1 cellular context compared by ENCODE assay signal in the genomic region with DNA sequence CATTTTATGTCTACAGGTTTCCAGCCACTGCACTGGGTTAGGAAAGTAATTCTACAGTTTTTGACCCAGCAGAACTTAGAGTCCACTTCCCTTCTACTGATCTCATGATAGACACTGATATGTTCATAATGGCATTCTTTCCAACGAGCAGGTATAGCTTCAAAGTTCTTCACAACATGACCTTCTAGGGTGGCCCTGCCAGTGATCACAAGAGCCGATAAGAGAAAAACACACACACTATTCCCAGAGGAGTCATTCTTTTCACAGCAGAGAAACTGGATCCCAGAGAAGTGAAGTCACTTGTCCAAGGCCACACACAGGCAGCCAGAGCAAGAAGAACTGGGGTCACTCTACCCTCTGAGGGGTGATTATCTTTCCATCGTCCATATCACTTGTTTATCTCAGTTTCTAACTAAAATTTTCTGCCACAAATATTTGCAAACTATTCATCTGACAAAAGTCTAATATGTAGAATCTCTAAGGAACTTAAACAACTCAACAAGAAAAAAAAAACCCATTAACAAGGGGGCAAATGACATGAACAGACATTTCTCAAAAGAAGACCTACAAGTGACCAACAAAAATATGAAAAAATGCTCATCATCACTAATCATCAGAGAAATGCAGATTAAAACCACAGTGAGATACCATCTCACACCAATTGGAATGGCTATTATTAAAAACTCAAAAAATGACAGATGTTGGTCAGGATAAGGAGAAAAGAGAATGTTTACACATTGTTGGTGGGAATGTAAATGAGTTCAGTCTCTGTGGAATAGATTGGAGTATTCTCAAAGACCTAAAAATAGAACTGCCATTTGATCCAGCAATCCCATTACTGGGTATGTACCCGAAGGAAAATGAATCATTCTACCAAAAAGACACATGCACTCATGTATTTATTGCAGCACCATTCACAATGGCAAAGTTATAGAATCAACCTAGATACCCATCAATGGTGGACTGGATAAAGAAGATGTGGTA.
A peak's percentile ranks its signal among the peaks of the same experiment; 100 is the strongest.
TF ChIP-seq lines count a peak whose summit lies in the region.

No MANE protein-coding gene starts in this region.

TF ChIP-seq in HepG2, 621 proteins besides CTCF, POLR2A, EP300 and RAD21 (continued from another document and continues in another):
- TF ChIP-seq ARID4A (CRISPR knock-in tag; IDR thresholded peaks at IDR 0.05; ENCODE audit: borderline replicate concordance) (no peak), NFIC (IDR thresholded peaks at IDR 0.05; ENCODE audit: low read length) (peak; percentile 69; the same call in 1 of the 2 replicates), ZKSCAN1 (IDR thresholded peaks at IDR 0.05; ENCODE audit: low read length) (no peak), FOXA1 (IDR thresholded peaks at IDR 0.05) (no peak), FOXA1 (CRISPR knock-in tag; IDR thresholded peaks at IDR 0.05) (peak; percentile 30; the same call in 1 of the 2 replicates), ZNF124 (CRISPR knock-in tag; IDR thresholded peaks at IDR 0.05) (no peak), ZBTB38 (CRISPR knock-in tag; IDR thresholded peaks at IDR 0.05) (no peak), RXRA (CRISPR knock-in tag; IDR thresholded peaks at IDR 0.05) (peak; percentile 31; the same call in 1 of the 2 replicates), KLF16 (CRISPR knock-in tag; IDR thresholded peaks at IDR 0.05) (peak in 1 of 2 experiments; percentile 58; a peak in 1 of 4 replicates), GATAD2A (CRISPR knock-in tag; IDR thresholded peaks at IDR 0.05) (peak; percentile 92), RXRB (CRISPR knock-in tag; IDR thresholded peaks at IDR 0.05; ENCODE audit: borderline replicate concordance) (peak; percentile 83), ZMYM3 (CRISPR knock-in tag; IDR thresholded peaks at IDR 0.05) (peak; percentile 51; the same call in 1 of the 2 replicates), HDAC2 (CRISPR knock-in tag; IDR thresholded peaks at IDR 0.05) (peak; percentile 69), PBX3 (CRISPR knock-in tag; IDR thresholded peaks at IDR 0.05; ENCODE audit: borderline replicate concordance) (no peak), POLR2G (IDR thresholded peaks at IDR 0.05; ENCODE audit: low read depth, low read length) (no peak), MAX (IDR thresholded peaks at IDR 0.05) (0 out of 2 replicates have a peak, but pooled peaks have one; percentile 24), U2AF2 (IDR thresholded peaks at IDR 0.05; ENCODE audit: low read depth, low read length) (no peak), RERE (CRISPR knock-in tag; IDR thresholded peaks at IDR 0.05; ENCODE audit: low read depth) (peak; percentile 67; the same call in 1 of the 2 replicates), ETV5 (CRISPR knock-in tag; IDR thresholded peaks at IDR 0.05; ENCODE audit: borderline replicate concordance) (peak; percentile 40; the same call in 1 of the 2 replicates), ZNF879 (CRISPR knock-in tag; IDR thresholded peaks at IDR 0.05) (no peak), ZNF292 (CRISPR knock-in tag; IDR thresholded peaks at IDR 0.05; ENCODE audit: borderline replicate concordance, low read depth) (peak; percentile 62; the same call in 1 of the 2 replicates), SIX4 (CRISPR knock-in tag; IDR thresholded peaks at IDR 0.05) (peak; percentile 73)
- TF ChIP-seq, protein P1, sequence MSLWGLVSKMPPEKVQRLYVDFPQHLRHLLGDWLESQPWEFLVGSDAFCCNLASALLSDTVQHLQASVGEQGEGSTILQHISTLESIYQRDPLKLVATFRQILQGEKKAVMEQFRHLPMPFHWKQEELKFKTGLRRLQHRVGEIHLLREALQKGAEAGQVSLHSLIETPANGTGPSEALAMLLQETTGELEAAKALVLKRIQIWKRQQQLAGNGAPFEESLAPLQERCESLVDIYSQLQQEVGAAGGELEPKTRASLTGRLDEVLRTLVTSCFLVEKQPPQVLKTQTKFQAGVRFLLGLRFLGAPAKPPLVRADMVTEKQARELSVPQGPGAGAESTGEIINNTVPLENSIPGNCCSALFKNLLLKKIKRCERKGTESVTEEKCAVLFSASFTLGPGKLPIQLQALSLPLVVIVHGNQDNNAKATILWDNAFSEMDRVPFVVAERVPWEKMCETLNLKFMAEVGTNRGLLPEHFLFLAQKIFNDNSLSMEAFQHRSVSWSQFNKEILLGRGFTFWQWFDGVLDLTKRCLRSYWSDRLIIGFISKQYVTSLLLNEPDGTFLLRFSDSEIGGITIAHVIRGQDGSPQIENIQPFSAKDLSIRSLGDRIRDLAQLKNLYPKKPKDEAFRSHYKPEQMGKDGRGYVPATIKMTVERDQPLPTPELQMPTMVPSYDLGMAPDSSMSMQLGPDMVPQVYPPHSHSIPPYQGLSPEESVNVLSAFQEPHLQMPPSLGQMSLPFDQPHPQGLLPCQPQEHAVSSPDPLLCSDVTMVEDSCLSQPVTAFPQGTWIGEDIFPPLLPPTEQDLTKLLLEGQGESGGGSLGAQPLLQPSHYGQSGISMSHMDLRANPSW (CRISPR knock-in tag; IDR thresholded peaks at IDR 0.05; ENCODE audit: borderline replicate concordance) = 0 out of 2 replicates have a peak, but pooled peaks have one; percentile 44
- TF ChIP-seq, protein P2, sequence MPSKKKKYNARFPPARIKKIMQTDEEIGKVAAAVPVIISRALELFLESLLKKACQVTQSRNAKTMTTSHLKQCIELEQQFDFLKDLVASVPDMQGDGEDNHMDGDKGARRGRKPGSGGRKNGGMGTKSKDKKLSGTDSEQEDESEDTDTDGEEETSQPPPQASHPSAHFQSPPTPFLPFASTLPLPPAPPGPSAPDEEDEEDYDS (CRISPR knock-in tag; IDR thresholded peaks at IDR 0.05) = no peak; the same call in 1 of the 2 replicates
- TF ChIP-seq, protein P3, sequence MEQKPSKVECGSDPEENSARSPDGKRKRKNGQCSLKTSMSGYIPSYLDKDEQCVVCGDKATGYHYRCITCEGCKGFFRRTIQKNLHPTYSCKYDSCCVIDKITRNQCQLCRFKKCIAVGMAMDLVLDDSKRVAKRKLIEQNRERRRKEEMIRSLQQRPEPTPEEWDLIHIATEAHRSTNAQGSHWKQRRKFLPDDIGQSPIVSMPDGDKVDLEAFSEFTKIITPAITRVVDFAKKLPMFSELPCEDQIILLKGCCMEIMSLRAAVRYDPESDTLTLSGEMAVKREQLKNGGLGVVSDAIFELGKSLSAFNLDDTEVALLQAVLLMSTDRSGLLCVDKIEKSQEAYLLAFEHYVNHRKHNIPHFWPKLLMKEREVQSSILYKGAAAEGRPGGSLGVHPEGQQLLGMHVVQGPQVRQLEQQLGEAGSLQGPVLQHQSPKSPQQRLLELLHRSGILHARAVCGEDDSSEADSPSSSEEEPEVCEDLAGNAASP (CRISPR knock-in tag; IDR thresholded peaks at IDR 0.05; ENCODE audit: borderline replicate concordance) = peak; percentile 66; the same call in 1 of the 2 replicates
- TF ChIP-seq, protein P4, sequence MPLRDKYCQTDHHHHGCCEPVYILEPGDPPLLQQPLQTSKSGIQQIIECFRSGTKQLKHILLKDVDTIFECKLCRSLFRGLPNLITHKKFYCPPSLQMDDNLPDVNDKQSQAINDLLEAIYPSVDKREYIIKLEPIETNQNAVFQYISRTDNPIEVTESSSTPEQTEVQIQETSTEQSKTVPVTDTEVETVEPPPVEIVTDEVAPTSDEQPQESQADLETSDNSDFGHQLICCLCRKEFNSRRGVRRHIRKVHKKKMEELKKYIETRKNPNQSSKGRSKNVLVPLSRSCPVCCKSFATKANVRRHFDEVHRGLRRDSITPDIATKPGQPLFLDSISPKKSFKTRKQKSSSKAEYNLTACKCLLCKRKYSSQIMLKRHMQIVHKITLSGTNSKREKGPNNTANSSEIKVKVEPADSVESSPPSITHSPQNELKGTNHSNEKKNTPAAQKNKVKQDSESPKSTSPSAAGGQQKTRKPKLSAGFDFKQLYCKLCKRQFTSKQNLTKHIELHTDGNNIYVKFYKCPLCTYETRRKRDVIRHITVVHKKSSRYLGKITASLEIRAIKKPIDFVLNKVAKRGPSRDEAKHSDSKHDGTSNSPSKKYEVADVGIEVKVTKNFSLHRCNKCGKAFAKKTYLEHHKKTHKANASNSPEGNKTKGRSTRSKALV (CRISPR knock-in tag; IDR thresholded peaks at IDR 0.05) = no peak
- TF ChIP-seq, protein P5, sequence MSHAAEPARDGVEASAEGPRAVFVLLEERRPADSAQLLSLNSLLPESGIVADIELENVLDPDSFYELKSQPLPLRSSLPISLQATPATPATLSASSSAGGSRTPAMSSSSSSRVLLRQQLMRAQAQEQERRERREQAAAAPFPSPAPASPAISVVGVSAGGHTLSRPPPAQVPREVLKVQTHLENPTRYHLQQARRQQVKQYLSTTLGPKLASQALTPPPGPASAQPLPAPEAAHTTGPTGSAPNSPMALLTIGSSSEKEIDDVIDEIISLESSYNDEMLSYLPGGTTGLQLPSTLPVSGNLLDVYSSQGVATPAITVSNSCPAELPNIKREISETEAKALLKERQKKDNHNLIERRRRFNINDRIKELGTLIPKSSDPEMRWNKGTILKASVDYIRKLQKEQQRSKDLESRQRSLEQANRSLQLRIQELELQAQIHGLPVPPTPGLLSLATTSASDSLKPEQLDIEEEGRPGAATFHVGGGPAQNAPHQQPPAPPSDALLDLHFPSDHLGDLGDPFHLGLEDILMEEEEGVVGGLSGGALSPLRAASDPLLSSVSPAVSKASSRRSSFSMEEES (CRISPR knock-in tag; IDR thresholded peaks at IDR 0.05) = peak; percentile 69; the same call in 1 of the 2 replicates
- TF ChIP-seq, protein P6, sequence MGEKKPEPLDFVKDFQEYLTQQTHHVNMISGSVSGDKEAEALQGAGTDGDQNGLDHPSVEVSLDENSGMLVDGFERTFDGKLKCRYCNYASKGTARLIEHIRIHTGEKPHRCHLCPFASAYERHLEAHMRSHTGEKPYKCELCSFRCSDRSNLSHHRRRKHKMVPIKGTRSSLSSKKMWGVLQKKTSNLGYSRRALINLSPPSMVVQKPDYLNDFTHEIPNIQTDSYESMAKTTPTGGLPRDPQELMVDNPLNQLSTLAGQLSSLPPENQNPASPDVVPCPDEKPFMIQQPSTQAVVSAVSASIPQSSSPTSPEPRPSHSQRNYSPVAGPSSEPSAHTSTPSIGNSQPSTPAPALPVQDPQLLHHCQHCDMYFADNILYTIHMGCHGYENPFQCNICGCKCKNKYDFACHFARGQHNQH (CRISPR knock-in tag; IDR thresholded peaks at IDR 0.05) = peak; percentile 89
